ENCODE assay signal across 8 cellular contexts in the genomic region with DNA sequence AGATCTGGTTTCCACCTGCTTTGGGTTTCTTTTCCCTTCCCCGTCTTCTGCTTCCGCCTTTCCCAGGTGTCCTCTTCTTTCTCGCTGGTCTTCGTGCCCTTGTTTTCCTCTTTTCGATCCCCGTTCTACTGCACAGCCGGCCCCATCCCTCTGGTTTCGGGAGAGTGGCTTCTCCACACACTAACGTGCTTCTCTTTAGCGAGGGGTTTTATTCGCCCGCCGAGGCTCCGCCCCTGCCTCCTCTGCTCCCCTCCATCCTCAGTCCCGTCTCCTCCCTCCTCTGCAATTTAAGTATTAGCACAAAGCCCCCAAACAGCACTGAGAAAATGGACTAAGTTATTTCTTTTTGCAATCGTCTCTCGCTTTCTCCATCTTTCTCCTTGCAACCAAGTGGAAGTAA. TPM values are rescaled to one million over a fixed set of nuclear protein-coding genes. Genes with fewer than 3 reads are reported as not detected.
DNase-seq lines count a peak whose midpoint lies in the region; ATAC-seq, FAIRE-seq and TF ChIP-seq lines count a peak whose summit lies in the region.

Gene SLC7A8, minus strand, starts transcription at position 182 of the 400 bp plus-strand sequence. CDS start 746 bp downstream, outside the sequence.

- no peaks in the 10 kb centered on the region for H4K20me1 ChIP-seq in H9 (ENCODE audit: control insufficient read depth, insufficient read depth, insufficient read length)

- H4K91ac ChIP-seq in H9 (ENCODE audit: insufficient read length, low read depth, low read length): no peak within 1 kb of the TSS

- no peak within 1 kb of the TSS for H4K8ac ChIP-seq in H9 (replicated peaks; ENCODE audit: insufficient read length, low read depth, low read length)

- H3K9ac ChIP-seq in H9 (ENCODE audit: extremely low read depth, insufficient read length, low read length): peak within 1 kb of the TSS; percentile 86
- peak within 1 kb of the TSS; percentile 74 to 81 for H3K9ac ChIP-seq in kidney (ENCODE audit: low read length in 2 of 2)

- H2BK15ac ChIP-seq in H9 (ENCODE audit: low read depth, low read length): no peak within 1 kb of the TSS

- H3K9me3 ChIP-seq in H9 (ENCODE audit: control insufficient read depth, low read depth, low read length): no peaks in the 10 kb centered on the region
- no peaks in the 10 kb centered on the region for H3K9me3 ChIP-seq in RWPE2 (ENCODE audit: severe bottlenecking)
- H3K9me3 ChIP-seq in kidney (ENCODE audit: control insufficient read depth in 1 of 2, low read length in 2 of 2): no peaks in the 10 kb centered on the region

- H3K27ac ChIP-seq in H9 (ENCODE audit: insufficient read length, low read depth, low read length) (peak within 1 kb of the TSS; percentile 38), RWPE2 (ENCODE audit: poor library complexity, severe bottlenecking) (peak within 1 kb of the TSS; percentile 0), kidney (ENCODE audit: low read depth in 2 of 2, low read length in 2 of 2) (peak within 1 kb of the TSS; percentile 45 to 70)

- no peak within 1 kb of the TSS for H3K4ac ChIP-seq in H9 (ENCODE audit: low read depth, low read length)

- H2BK20ac ChIP-seq in H9 (ENCODE audit: low read depth, low read length, poor library complexity, severe bottlenecking): no peak within 1 kb of the TSS

- no CpG with 5 or more reads among the region's 17 CpGs for WGBS in H9 (ENCODE audit: extremely low coverage, insufficient read length, low lambda C conversion rate)

- no peak within 1 kb of the TSS for H2AFZ ChIP-seq in H9 (ENCODE audit: low read length)

- peak; percentile 77 for DNase-seq in H9
- no peak for DNase-seq in RWPE2 (ENCODE audit: low spot score)
- no peak for DNase-seq in central memory CD8-positive, alpha-beta T cell (ENCODE audit: low spot score in 2 of 2)
- no peak for DNase-seq in kidney
- peak; percentile 8 to 13 for DNase-seq in stimulated activated CD4-positive, alpha-beta T cell treated with anti-CD3 and anti-CD28 coated beads, Interleukin-1b, Interleukin-23, amount 100 ng/mL, for 4 hours (ENCODE audit: low read depth in 2 of 2)

- no peaks in the 10 kb centered on the region for H3K9me3 Mint-ChIP-seq in H9
- no peaks in the 10 kb centered on the region for H3K9me3 Mint-ChIP-seq in central memory CD8-positive, alpha-beta T cell

- no peak within 1 kb of the TSS for H3T11ph ChIP-seq in H9 (ENCODE audit: low read length)

- no peak within 1 kb of the TSS; a peak in 1 of 7 replicates for H3K27ac Mint-ChIP-seq in H9
- no peak within 1 kb of the TSS for H3K27ac Mint-ChIP-seq in central memory CD8-positive, alpha-beta T cell (ENCODE audit: low read depth)

- no peak within 1 kb of the TSS for H2AK5ac ChIP-seq in H9 (ENCODE audit: insufficient read length, low read length)

- H3K79me2 ChIP-seq in H9 (ENCODE audit: insufficient read depth, low read length): peaks cover 17% of the 10 kb centered on the region; the same call in 1 of the 2 replicates

- no peaks in the 10 kb centered on the region for H3K79me1 ChIP-seq in H9 (ENCODE audit: insufficient read depth, low read depth, low read length, poor library complexity, severe bottlenecking)

- H2BK12ac ChIP-seq in H9 (ENCODE audit: insufficient read length, low read depth, low read length): no peak within 1 kb of the TSS

- H3K36me3 ChIP-seq in RWPE2 (ENCODE audit: low read depth) (no peaks in the 10 kb centered on the region), kidney (ENCODE audit: control insufficient read depth in 1 of 2, insufficient read depth in 2 of 2, low read length in 2 of 2) (no peaks in the 10 kb centered on the region)

- intact Hi-C loops in kidney (cut with DNase I): no loop called here

- no peak within 1 kb of the TSS; the same call in 1 of the 2 replicates for H3K14ac ChIP-seq in H9 (ENCODE audit: insufficient read depth, low read length)

- H3K56ac ChIP-seq in H9 (ENCODE audit: insufficient read length, low read depth, low read length): no peak within 1 kb of the TSS

- H3K23ac ChIP-seq in H9 (ENCODE audit: insufficient read length, low read depth, low read length): no peak within 1 kb of the TSS

- H3K4me1 ChIP-seq in H9 (ENCODE audit: insufficient read depth, low read length) (no peaks in the 10 kb centered on the region; the same call in 1 of the 2 replicates), RWPE2 (ENCODE audit: insufficient read depth, poor library complexity, severe bottlenecking) (peaks cover 14% of the 10 kb centered on the region), kidney (ENCODE audit: control insufficient read depth in 1 of 2, insufficient read depth in 1 of 2, low read depth in 1 of 2, low read length in 2 of 2) (peaks cover 3 to 8% of the 10 kb centered on the region in 2 donors)

- no peak within 1 kb of the TSS for H2BK120ac ChIP-seq in H9 (ENCODE audit: low read depth, low read length, poor library complexity, severe bottlenecking)

- peak within 1 kb of the TSS; percentile 87 for H3K18ac ChIP-seq in H9 (ENCODE audit: insufficient read length, low read depth, low read length)

- TF ChIP-seq CTCF in H9 (conservative IDR thresholded peaks at IDR 0.05): no peak
- TF ChIP-seq CTCF in RWPE2 (IDR thresholded peaks at IDR 0.05; ENCODE audit: poor library complexity, severe bottlenecking): no peak
- TF ChIP-seq CTCF in kidney (IDR thresholded peaks at IDR 0.05; ENCODE audit: borderline replicate concordance, extremely low read depth, insufficient read depth): no peak

- H3K27me3 ChIP-seq in H9 (ENCODE audit: insufficient read depth, low read length) (no peaks in the 10 kb centered on the region), RWPE2 (ENCODE audit: insufficient read depth, poor library complexity, severe bottlenecking) (no peaks in the 10 kb centered on the region)

- peak within 1 kb of the TSS; percentile 87 for H3K4me2 ChIP-seq in H9 (ENCODE audit: insufficient read depth, insufficient read length, low read length)

- H3K27me3 Mint-ChIP-seq in H9 (ENCODE audit: low read depth): no peaks in the 10 kb centered on the region
- H3K27me3 Mint-ChIP-seq in central memory CD8-positive, alpha-beta T cell: no peaks in the 10 kb centered on the region

- peaks cover 7% of the 10 kb centered on the region for H3K23me2 ChIP-seq in H9 (ENCODE audit: insufficient read length, low read depth, low read length, poor library complexity, severe bottlenecking)

- no peak within 1 kb of the TSS for H3K4me3 Mint-ChIP-seq in H9
- no peak within 1 kb of the TSS for H3K4me3 Mint-ChIP-seq in central memory CD8-positive, alpha-beta T cell

- H3K36me3 Mint-ChIP-seq in H9 (ENCODE audit: insufficient read depth in 1 of 3, low read depth in 3 of 3): peaks cover 0 to 10% (median 9%) of the 10 kb centered on the region in 3 experiments; a peak in 4 of 7 replicates
- no peaks in the 10 kb centered on the region for H3K36me3 Mint-ChIP-seq in central memory CD8-positive, alpha-beta T cell (ENCODE audit: insufficient read depth)

- H3K4me1 Mint-ChIP-seq in H9: peaks cover 26 to 43% of the 10 kb centered on the region in 2 experiments
- H3K4me1 Mint-ChIP-seq in central memory CD8-positive, alpha-beta T cell: no peaks in the 10 kb centered on the region

- peak; percentile 56 for ATAC-seq in RWPE2 (ENCODE audit: low read depth)
- ATAC-seq in central memory CD8-positive, alpha-beta T cell (replicated peaks; ENCODE audit: extremely low read depth, poor library complexity, severe bottlenecking): peak; percentile 43
- ATAC-seq in GM19467 (IDR thresholded peaks at IDR 0.05; ENCODE audit: unreplicated experiment): no peak
- no peak for ATAC-seq in HG02759 (IDR thresholded peaks at IDR 0.05; ENCODE audit: unreplicated experiment)
- ATAC-seq in HG03175 (IDR thresholded peaks at IDR 0.05; ENCODE audit: unreplicated experiment): no peak

- FAIRE-seq in kidney (lab: Jason Lieb, UNC): no peak

- H4K5ac ChIP-seq in H9 (ENCODE audit: insufficient read length, low read depth, low read length): no peak within 1 kb of the TSS

- H2BK5ac ChIP-seq in H9 (ENCODE audit: insufficient read length, low read length): no peak within 1 kb of the TSS

- H3K4me3 ChIP-seq in RWPE2 (ENCODE audit: severe bottlenecking): peak within 1 kb of the TSS; percentile 43
- peak within 1 kb of the TSS; percentile 84 to 93 for H3K4me3 ChIP-seq in kidney (ENCODE audit: low read length in 2 of 2)

RNA-seq across cellular contexts. Expression of gene SLC7A8, which starts in this region (rescaled TPM):
- total RNA-seq in H9 (2021) (77.9 and 84.5 TPM in 2 replicates), kidney (22.9 TPM)
- polyA plus RNA-seq in kidney (ENCODE audit: insufficient read depth, low read depth, low replicate concordance): 210 TPM

Comparison
In these comparisons a context has a peak if more than half of its experiments do, and no peak if none do; other contexts are left out.
1. DNase-seq: peak in H9 (single experiment) and stimulated activated CD4-positive, alpha-beta T cell treated with anti-CD3 and anti-CD28 coated beads, Interleukin-1b, Interleukin-23, amount 100 ng/mL, for 4 hours (2 of 2); none in RWPE2 (single experiment), central memory CD8-positive, alpha-beta T cell (0 of 2) and kidney (single experiment).
2. H3K27ac ChIP-seq: peak in every context shown above with its lines; median percentile 58 in kidney; 38 in H9; 0 in RWPE2.
3. ATAC-seq: peak in RWPE2 (single experiment) and central memory CD8-positive, alpha-beta T cell (single experiment); none in GM19467 (single experiment), HG02759 (single experiment) and HG03175 (single experiment).